In the genomic region with DNA sequence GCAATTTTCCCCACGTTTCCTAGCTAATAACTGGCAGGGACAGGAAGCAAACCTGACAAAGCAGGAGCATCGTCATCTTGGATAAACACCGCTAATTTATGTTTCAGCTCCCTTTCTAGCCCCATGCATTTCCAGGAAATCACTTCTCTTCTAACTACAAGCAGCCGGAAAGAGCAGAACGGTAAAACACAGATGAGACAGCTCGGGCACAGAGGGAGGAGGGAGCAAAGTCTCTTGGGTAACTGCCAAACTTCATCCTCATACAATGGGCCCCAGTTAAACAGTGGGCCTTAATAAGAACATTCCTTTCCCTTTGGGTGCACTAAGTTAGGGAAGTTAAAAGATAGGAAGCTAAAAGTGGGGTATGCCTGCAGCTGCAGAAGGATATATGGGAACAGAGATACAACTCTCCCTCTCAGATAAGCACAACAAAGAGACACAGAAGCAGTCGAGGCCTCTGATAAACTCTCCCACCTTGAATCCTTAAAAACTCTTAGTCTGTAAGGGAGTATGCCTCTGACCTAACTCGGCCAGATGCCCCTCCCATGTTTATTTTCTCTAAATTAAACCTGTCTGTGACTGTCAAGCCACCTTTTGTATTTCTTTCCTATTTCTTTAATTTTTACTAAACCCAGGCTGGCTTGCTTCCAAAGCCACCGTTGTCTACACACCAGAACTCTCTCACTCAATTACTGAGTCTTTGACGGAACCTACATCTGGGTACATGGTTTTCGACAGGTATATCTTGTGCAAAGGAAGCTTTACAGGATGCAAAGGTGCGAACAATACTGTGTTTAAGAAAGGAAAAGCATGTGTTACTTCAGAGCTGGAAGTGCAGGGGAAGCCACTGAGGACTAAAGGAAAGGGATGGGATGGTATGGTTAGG, we compare ENCODE assay signal across 7 cellular contexts.
DNase-seq lines count a peak whose midpoint lies in the region; ATAC-seq, FAIRE-seq and TF ChIP-seq lines count a peak whose summit lies in the region.
"Not testable (repeated sequence)": the region's sequence is repeated elsewhere in the genome, so short reads cannot be mapped to it uniquely, and the experiment has no call there.

No MANE protein-coding gene starts in this region.

- H2BK5ac ChIP-seq in IMR-90 (ENCODE audit: low read depth, low read length, poor library complexity, severe bottlenecking) = not testable (repeated sequence)

- H3K36me3 Mint-ChIP-seq in CD8-positive, alpha-beta T cell; activated T-cell treated with anti-CD3 and anti-CD28 coated beads, Interleukin-2, amount 50 U/mL, for 4 hours (ENCODE audit: insufficient read depth): not testable (repeated sequence)

- not testable (repeated sequence) for H3K4me1 ChIP-seq in CD8-positive, alpha-beta T cell (ENCODE audit: insufficient read depth, low read length); IMR-90 (ENCODE audit: control insufficient read depth, insufficient read depth, low read length); K562 (replicated peaks in 1 of 2; ENCODE audit: control insufficient read depth in 2 of 2, insufficient read depth in 2 of 2, low read length in 2 of 2); HepG2 (ENCODE audit: insufficient read depth, low read length)

- H4K20me1 ChIP-seq in IMR-90 (ENCODE audit: insufficient read depth, low read length); K562 (replicated peaks; ENCODE audit: control insufficient read depth, insufficient read depth, low read length); HepG2 (ENCODE audit: insufficient read depth, low read length): not testable (repeated sequence)

- ATAC-seq in CD8-positive, alpha-beta T cell = peak; percentile 74
- ATAC-seq in IMR-90 (ENCODE audit: low read depth) (peak; percentile 28; the same call in 1 of the 2 replicates), K562 (peak; percentile 73), HepG2 (peak; percentile 86), sciatic nerve (peak; percentile 34)
- peak; percentile 68 to 84 for ATAC-seq in activated CD4-positive, CD25-positive, alpha-beta regulatory T cell treated with anti-CD3 and anti-CD28 coated beads, Interleukin-2, amount 50 U/mL, for 24 hours
- ATAC-seq in activated T-cell treated with anti-CD3 and anti-CD28 coated beads, Interleukin-2, amount 50 U/mL, for 4 hours = peak; percentile 57 to 64

- not testable (repeated sequence) for H3K18ac ChIP-seq in IMR-90 (ENCODE audit: low read depth, low read length)

- not testable (repeated sequence) for H3K27me3 Mint-ChIP-seq in CD8-positive, alpha-beta T cell (ENCODE audit: low read depth); activated T-cell treated with anti-CD3 and anti-CD28 coated beads, Interleukin-2, amount 50 U/mL, for 4 hours (ENCODE audit: low read depth)

- H3K79me2 ChIP-seq in K562 (ENCODE audit: control insufficient read depth, insufficient read depth, low read length); HepG2 (ENCODE audit: insufficient read depth, low read length): not testable (repeated sequence)

- not testable (repeated sequence) for FAIRE-seq in K562 (lab: Jason Lieb, UNC); HepG2 (lab: Jason Lieb, UNC)

- not testable (repeated sequence) for H3K4me2 ChIP-seq in IMR-90 (ENCODE audit: low read depth, low read length); K562 (ENCODE audit: insufficient read depth, low read length); HepG2 (ENCODE audit: low read depth, low read length)

- in situ Hi-C loops in IMR-90 (cut with MboI; ENCODE audit: low sequenced_read_pairs); K562 (cut with MboI); HepG2 (cut with HindIII; ENCODE audit: extremely low pct_ligation_motif_present, low pct_unique_long_range_greater_than_20kb): not testable (repeated sequence)

- TF ChIP-seq EP300 in K562 (IDR thresholded peaks at IDR 0.05; ENCODE audit: low read length); HepG2 (IDR thresholded peaks at IDR 0.05; ENCODE audit: low read depth in 2 of 2, low read length in 2 of 2); HepG2 (CRISPR knock-in tag; IDR thresholded peaks at IDR 0.05; ENCODE audit: borderline replicate concordance): not testable (repeated sequence)

- not testable (repeated sequence) for H4K91ac ChIP-seq in IMR-90 (ENCODE audit: insufficient read depth, low read depth, low read length)

- H4K8ac ChIP-seq in IMR-90 (ENCODE audit: low read depth in 2 of 2, low read length in 2 of 2) = not testable (repeated sequence)

- not testable (repeated sequence) for DNase-seq in CD8-positive, alpha-beta T cell; IMR-90; activated T-cell treated with anti-CD3 and anti-CD28 coated beads, Interleukin-2, amount 50 U/mL, for 4 hours; K562 (ENCODE audit: extremely low read depth in 1 of 4, low spot score in 3 of 4); HepG2 (ENCODE audit: low spot score); sciatic nerve (ENCODE audit: low spot score)

- WGBS in IMR-90 (ENCODE audit: extremely low coverage in 2 of 2, insufficient read length in 1 of 2), 2 experiments = no CpG with 5 or more reads among the region's 12 CpGs
- whole genome bisulfite sequencing in K562 (ENCODE audit: insufficient coverage, low coverage, missing lambda C conversion rate) = no CpG with 5 or more reads among the region's 12 CpGs
- whole genome bisulfite sequencing in HepG2 (ENCODE audit: low lambda C conversion rate) = no CpG with 5 or more reads among the region's 12 CpGs

- not testable (repeated sequence) for TF ChIP-seq POLR2A in IMR-90 (IDR thresholded peaks at IDR 0.05; ENCODE audit: low read depth, low read length); K562 (conservative IDR thresholded peaks at IDR 0.05); HepG2 (IDR thresholded peaks at IDR 0.05; ENCODE audit: insufficient read depth in 1 of 2, low read depth in 2 of 2, low read length in 2 of 2)

- not testable (repeated sequence) for H4K5ac ChIP-seq in IMR-90 (ENCODE audit: low read depth, low read length)

- not testable (repeated sequence) for H3K4ac ChIP-seq in IMR-90 (ENCODE audit: low read depth, low read length)

- not testable (repeated sequence) for H2AK5ac ChIP-seq in IMR-90 (ENCODE audit: low read depth, low read length)

- H2AFZ ChIP-seq in IMR-90 (replicated peaks; ENCODE audit: low read length, poor library complexity); K562 (ENCODE audit: low read depth, low read length); HepG2 (ENCODE audit: low read length): not testable (repeated sequence)

- not testable (repeated sequence) for H3K23ac ChIP-seq in IMR-90 (ENCODE audit: low read depth, low read length)

- dilution Hi-C loops in IMR-90 (cut with HindIII; ENCODE audit: low sequenced_read_pairs, unreplicated experiment) = not testable (repeated sequence)

- H3K27me3 ChIP-seq in CD8-positive, alpha-beta T cell (ENCODE audit: insufficient read depth, low read length); IMR-90 (ENCODE audit: control insufficient read depth, insufficient read depth, low read length); K562 (ENCODE audit: control insufficient read depth in 2 of 2, insufficient read depth in 2 of 2, low read length in 2 of 2); HepG2 (ENCODE audit: control insufficient read depth in 1 of 2, insufficient read depth in 2 of 2, low read length in 2 of 2): not testable (repeated sequence)

- not testable (repeated sequence) for H2AK9ac ChIP-seq in IMR-90 (replicated peaks; ENCODE audit: low read depth, low read length, poor library complexity)

- H3K4me1 Mint-ChIP-seq in CD8-positive, alpha-beta T cell (ENCODE audit: low read depth); activated T-cell treated with anti-CD3 and anti-CD28 coated beads, Interleukin-2, amount 50 U/mL, for 4 hours (ENCODE audit: low read depth): not testable (repeated sequence)

- POLR2A ChIA-PET in CD8-positive, alpha-beta T cell (lab: Charles Lee); IMR-90 (lab: Charles Lee; ENCODE audit: unreplicated experiment); K562 (lab: Yijun Ruan, JAX); HepG2 (lab: Yijun Ruan, JAX): not testable (repeated sequence)

- not testable (repeated sequence) for BruUV-seq in IMR-90 (replicated peaks; lab: Mats Ljungman, UMichigan); K562 (replicated peaks; lab: Mats Ljungman, UMichigan); HepG2 (replicated peaks; lab: Mats Ljungman, UMichigan)

- H3K27ac ChIP-seq in CD8-positive, alpha-beta T cell (ENCODE audit: low read depth, low read length); IMR-90 (ENCODE audit: insufficient read depth, low read length); K562 (ENCODE audit: extremely low read depth, low read depth, low read length); HepG2 (ENCODE audit: extremely low read length, insufficient read depth, low read length): not testable (repeated sequence)

- H3K9me3 Mint-ChIP-seq in CD8-positive, alpha-beta T cell; activated T-cell treated with anti-CD3 and anti-CD28 coated beads, Interleukin-2, amount 50 U/mL, for 4 hours: not testable (repeated sequence)

- not testable (repeated sequence) for H3K4me3 ChIP-seq in CD8-positive, alpha-beta T cell (ENCODE audit: low read depth, low read length); IMR-90 (ENCODE audit: insufficient read depth, low read depth, low read length); K562; HepG2 (replicated peaks in 1 of 3; ENCODE audit: insufficient read depth in 1 of 3, low read depth in 2 of 3, low read length in 3 of 3)

- H3K9ac ChIP-seq in IMR-90 (ENCODE audit: low read depth, low read length); K562 (ENCODE audit: insufficient read depth in 1 of 2, low read depth in 2 of 2, low read length in 2 of 2); HepG2 (ENCODE audit: insufficient read depth, low read depth, low read length): not testable (repeated sequence)

- not testable (repeated sequence) for H2BK120ac ChIP-seq in IMR-90 (ENCODE audit: low read depth, low read length)

- TF ChIP-seq CTCF in CD8-positive, alpha-beta T cell (IDR thresholded peaks at IDR 0.05); IMR-90 (conservative IDR thresholded peaks at IDR 0.05; ENCODE audit: low read depth, low read length); K562 (IDR thresholded peaks at IDR 0.05 in 2 of 3, conservative IDR thresholded peaks at IDR 0.05 in 1 of 3; ENCODE audit: insufficient read depth in 2 of 3, low read depth in 1 of 3, low read length in 3 of 3); HepG2 (CRISPR knock-in tag; IDR thresholded peaks at IDR 0.05): not testable (repeated sequence)

- not testable (repeated sequence) for H3K14ac ChIP-seq in IMR-90 (replicated peaks; ENCODE audit: low read depth, low read length)

- not testable (repeated sequence) for H2BK15ac ChIP-seq in IMR-90 (ENCODE audit: low read depth, low read length)

- not testable (repeated sequence) for H3K4me3 Mint-ChIP-seq in CD8-positive, alpha-beta T cell; activated T-cell treated with anti-CD3 and anti-CD28 coated beads, Interleukin-2, amount 50 U/mL, for 4 hours

- not testable (repeated sequence) for H3K79me1 ChIP-seq in IMR-90 (ENCODE audit: low read depth in 1 of 2, low read length in 2 of 2)

- CTCF ChIA-PET in CD8-positive, alpha-beta T cell (lab: Charles Lee); IMR-90 (lab: Yijun Ruan, JAX); K562 (lab: Yijun Ruan, JAX; ENCODE audit: low intra/inter-chr PET ratio); HepG2 (lab: Yijun Ruan, JAX; ENCODE audit: low intra/inter-chr PET ratio, low total read pairs): not testable (repeated sequence)

- not testable (repeated sequence) for H3K9me3 ChIP-seq in CD8-positive, alpha-beta T cell (ENCODE audit: low read length); IMR-90 (ENCODE audit: control insufficient read depth, insufficient read depth, low read length); K562 (replicated peaks; ENCODE audit: control insufficient read depth, insufficient read depth, low read depth, low read length); HepG2 (ENCODE audit: low read length)

- not testable (repeated sequence) for H2BK20ac ChIP-seq in IMR-90 (ENCODE audit: low read depth, low read length)

- intact Hi-C loops in CD8-positive, alpha-beta T cell (cut with DNase I, micrococcal nuclease); IMR-90 (cut with micrococcal nuclease); K562 (cut with micrococcal nuclease); HepG2 (cut with micrococcal nuclease; ENCODE audit: unreplicated experiment); sciatic nerve (cut with DNase I): not testable (repeated sequence)

- not testable (repeated sequence) for H3K36me3 ChIP-seq in CD8-positive, alpha-beta T cell (ENCODE audit: insufficient read depth, low read length); IMR-90 (ENCODE audit: control insufficient read depth, insufficient read depth, low read length); K562 (ENCODE audit: control insufficient read depth, insufficient read depth, low read length); HepG2 (replicated peaks in 1 of 2; ENCODE audit: control insufficient read depth in 1 of 2, insufficient read depth in 2 of 2, low read length in 2 of 2)

- not testable (repeated sequence) for H3K56ac ChIP-seq in IMR-90 (ENCODE audit: extremely low read depth, insufficient read depth, low read length)

- not testable (repeated sequence) for H3K9me1 ChIP-seq in IMR-90 (ENCODE audit: insufficient read depth, low read length); K562 (ENCODE audit: control insufficient read depth, insufficient read depth, low read length)

- H3K27ac Mint-ChIP-seq in CD8-positive, alpha-beta T cell = not testable (repeated sequence)

- not testable (repeated sequence) for TF ChIP-seq RAD21 in IMR-90 (IDR thresholded peaks at IDR 0.05; ENCODE audit: low read length); K562 (CRISPR knock-in tag; conservative IDR thresholded peaks at IDR 0.05 in 1 of 2, IDR thresholded peaks at IDR 0.05 in 1 of 2); HepG2 (CRISPR knock-in tag; IDR thresholded peaks at IDR 0.05)

Comparison
In these comparisons a context has a peak if more than half of its experiments do, and no peak if none do; other contexts are left out.
1. ATAC-seq: peak in every context shown above with its lines; median percentile 86 in HepG2; 76 in activated CD4-positive, CD25-positive, alpha-beta regulatory T cell treated with anti-CD3 and anti-CD28 coated beads, Interleukin-2, amount 50 U/mL, for 24 hours; 74 in CD8-positive, alpha-beta T cell; 73 in K562; 60 in activated T-cell treated with anti-CD3 and anti-CD28 coated beads, Interleukin-2, amount 50 U/mL, for 4 hours; 34 in sciatic nerve; 28 in IMR-90.